In the genomic region with DNA sequence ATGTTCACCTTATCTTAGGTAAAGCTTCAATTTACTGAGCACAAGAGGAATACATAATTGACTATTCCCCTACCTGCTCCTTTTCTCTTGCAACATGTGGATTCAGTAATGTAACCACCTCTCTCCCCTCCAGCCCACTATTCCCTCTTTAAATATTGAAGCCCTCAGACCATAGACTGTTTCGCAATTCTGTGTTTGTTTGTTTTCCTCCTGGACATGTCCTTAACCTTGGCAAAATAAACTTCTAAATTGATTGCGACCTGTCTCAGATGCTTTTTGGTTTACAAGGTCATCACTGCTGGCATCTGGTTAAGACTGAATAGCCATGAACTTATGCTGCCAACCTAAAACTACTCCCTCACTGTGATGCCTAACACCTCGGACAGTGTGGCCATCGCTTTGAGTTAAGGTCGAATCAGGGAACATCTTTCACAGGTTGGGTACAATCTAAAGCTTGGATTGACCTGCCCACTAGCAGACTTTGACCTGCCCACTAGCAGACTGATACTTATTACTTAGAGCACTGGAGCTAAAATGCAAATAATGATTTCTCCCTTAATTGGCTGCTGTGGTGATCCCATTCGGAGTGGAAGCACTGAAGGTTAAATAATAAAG, we compare ENCODE assay signal across 1 cellular context.
A peak's percentile ranks its signal among the peaks of the same experiment; 100 is the strongest.
TF ChIP-seq lines count a peak whose summit lies in the region.

No MANE protein-coding gene starts in this region.

TF ChIP-seq in liver, 16 proteins besides CTCF, POLR2A, EP300 and RAD21 (continued from another document):
- TF ChIP-seq, protein P1, sequence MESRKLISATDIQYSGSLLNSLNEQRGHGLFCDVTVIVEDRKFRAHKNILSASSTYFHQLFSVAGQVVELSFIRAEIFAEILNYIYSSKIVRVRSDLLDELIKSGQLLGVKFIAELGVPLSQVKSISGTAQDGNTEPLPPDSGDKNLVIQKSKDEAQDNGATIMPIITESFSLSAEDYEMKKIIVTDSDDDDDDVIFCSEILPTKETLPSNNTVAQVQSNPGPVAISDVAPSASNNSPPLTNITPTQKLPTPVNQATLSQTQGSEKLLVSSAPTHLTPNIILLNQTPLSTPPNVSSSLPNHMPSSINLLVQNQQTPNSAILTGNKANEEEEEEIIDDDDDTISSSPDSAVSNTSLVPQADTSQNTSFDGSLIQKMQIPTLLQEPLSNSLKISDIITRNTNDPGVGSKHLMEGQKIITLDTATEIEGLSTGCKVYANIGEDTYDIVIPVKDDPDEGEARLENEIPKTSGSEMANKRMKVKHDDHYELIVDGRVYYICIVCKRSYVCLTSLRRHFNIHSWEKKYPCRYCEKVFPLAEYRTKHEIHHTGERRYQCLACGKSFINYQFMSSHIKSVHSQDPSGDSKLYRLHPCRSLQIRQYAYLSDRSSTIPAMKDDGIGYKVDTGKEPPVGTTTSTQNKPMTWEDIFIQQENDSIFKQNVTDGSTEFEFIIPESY (IDR thresholded peaks at IDR 0.05): no peak
- no peak for TF ChIP-seq FOXA1 (IDR thresholded peaks at IDR 0.05)
- peak in 1 of 2 donors; percentile 19 for TF ChIP-seq JUND (IDR thresholded peaks at IDR 0.05)
- TF ChIP-seq, protein P2, sequence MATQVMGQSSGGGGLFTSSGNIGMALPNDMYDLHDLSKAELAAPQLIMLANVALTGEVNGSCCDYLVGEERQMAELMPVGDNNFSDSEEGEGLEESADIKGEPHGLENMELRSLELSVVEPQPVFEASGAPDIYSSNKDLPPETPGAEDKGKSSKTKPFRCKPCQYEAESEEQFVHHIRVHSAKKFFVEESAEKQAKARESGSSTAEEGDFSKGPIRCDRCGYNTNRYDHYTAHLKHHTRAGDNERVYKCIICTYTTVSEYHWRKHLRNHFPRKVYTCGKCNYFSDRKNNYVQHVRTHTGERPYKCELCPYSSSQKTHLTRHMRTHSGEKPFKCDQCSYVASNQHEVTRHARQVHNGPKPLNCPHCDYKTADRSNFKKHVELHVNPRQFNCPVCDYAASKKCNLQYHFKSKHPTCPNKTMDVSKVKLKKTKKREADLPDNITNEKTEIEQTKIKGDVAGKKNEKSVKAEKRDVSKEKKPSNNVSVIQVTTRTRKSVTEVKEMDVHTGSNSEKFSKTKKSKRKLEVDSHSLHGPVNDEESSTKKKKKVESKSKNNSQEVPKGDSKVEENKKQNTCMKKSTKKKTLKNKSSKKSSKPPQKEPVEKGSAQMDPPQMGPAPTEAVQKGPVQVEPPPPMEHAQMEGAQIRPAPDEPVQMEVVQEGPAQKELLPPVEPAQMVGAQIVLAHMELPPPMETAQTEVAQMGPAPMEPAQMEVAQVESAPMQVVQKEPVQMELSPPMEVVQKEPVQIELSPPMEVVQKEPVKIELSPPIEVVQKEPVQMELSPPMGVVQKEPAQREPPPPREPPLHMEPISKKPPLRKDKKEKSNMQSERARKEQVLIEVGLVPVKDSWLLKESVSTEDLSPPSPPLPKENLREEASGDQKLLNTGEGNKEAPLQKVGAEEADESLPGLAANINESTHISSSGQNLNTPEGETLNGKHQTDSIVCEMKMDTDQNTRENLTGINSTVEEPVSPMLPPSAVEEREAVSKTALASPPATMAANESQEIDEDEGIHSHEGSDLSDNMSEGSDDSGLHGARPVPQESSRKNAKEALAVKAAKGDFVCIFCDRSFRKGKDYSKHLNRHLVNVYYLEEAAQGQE (IDR thresholded peaks at IDR 0.05): no peak
